10 cellular contexts compared by ENCODE assay signal in the genomic region with DNA sequence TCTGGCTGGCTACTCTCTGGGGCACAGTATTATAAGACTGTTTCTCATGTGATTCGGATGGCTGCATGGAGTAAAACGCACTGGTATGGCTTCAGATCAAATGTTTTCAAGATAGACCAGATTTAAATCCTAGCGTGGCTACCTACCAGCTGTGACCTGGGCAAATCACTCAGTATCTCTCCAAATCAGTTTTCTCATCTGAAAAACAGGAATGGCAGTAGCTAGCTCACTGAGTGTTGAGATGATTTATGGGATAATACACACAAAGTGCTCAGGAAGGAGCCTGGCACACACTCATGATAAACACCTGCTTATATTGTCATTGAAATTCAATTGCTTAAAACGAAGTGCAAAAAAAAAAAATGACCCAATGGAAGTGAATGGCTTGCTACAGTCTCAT. TPM values are rescaled to one million over a fixed set of nuclear protein-coding genes. Genes with fewer than 3 reads are reported as not detected.
DNase-seq lines count a peak whose midpoint lies in the region; TF ChIP-seq lines count a peak whose summit lies in the region.
"Not testable (repeated sequence)": the region's sequence is repeated elsewhere in the genome, so short reads cannot be mapped to it uniquely, and the experiment has no call there.
"Had no signal": no experiment of that assay in that cellular context is flagged by ENCODE, and none has a peak within 500 bp of the region (broad histone marks: within the 10 kb centered on the region; RNA-seq: fewer than 3 reads in every experiment).

No MANE protein-coding gene starts in this region.

- peak; percentile 78 for DNase-seq in DMS79 (lab: John Stamatoyannopoulos, UW)
- peak; percentile 71 for DNase-seq in NCI-H1105 (lab: John Stamatoyannopoulos, UW)
- DNase-seq in NCI-H2029 (lab: John Stamatoyannopoulos, UW), result peak; percentile 60
- peak; percentile 54 for DNase-seq in NCI-H2107 treated with DMSO at 0.1 percent for 48 hours (lab: John Stamatoyannopoulos, UW; ENCODE audit: unreplicated experiment)
- DNase-seq in NCI-H345 (lab: John Stamatoyannopoulos, UW), result peak; percentile 71
- DNase-seq in NCI-H69 (lab: John Stamatoyannopoulos, UW), result peak; percentile 5
- peak; percentile 53 to 60 for DNase-seq in SHP77 (lab: John Stamatoyannopoulos, UW)
- DNase-seq in prostate gland (ENCODE audit: low spot score), result peak; percentile 12

- H3K4me3 ChIP-seq in prostate gland, result not testable (repeated sequence)

- 22% methylated on average over 4 of the region's 4 CpGs for WGBS in prostate gland

- H3K4me1 ChIP-seq in prostate gland (replicated peaks), result not testable (repeated sequence)

- TF ChIP-seq POLR2A in prostate gland (IDR thresholded peaks at IDR 0.05), result not testable (repeated sequence)

- intact Hi-C loops in prostate gland (cut with DNase I), result not testable (repeated sequence)

- H3K27me3 ChIP-seq in prostate gland (replicated peaks; ENCODE audit: insufficient read depth), result not testable (repeated sequence)

- H3K36me3 ChIP-seq in prostate gland, result not testable (repeated sequence)

- TF ChIP-seq CTCF in prostate gland (IDR thresholded peaks at IDR 0.05), result not testable (repeated sequence)

- H3K9me3 ChIP-seq in prostate gland, result not testable (repeated sequence)

- not testable (repeated sequence) for H3K27ac ChIP-seq in prostate gland

RNA-seq across cellular contexts. Expression of a gene that starts 10.9 kb away (rescaled TPM):
- 1 to 10 TPM in 1 of 2 donors, under 1 TPM in 1; 0.87 to 2.4 TPM for total RNA-seq in prostate gland
- total RNA-seq: GM23248, HepG2 had no signal

Comparison
In these comparisons a context has a peak if more than half of its experiments do, and no peak if none do; other contexts are left out.
1. DNase-seq: peak in every context shown above with its lines; median percentile 78 in DMS79; 71 in NCI-H1105; 71 in NCI-H345; 60 in NCI-H2029; 56 in SHP77; 54 in NCI-H2107 treated with DMSO at 0.1 percent for 48 hours; 12 in prostate gland; 5 in NCI-H69.